12 cellular contexts compared by ENCODE assay signal in genomic region chr9:89523948-89524347, GRCh38. TPM values are rescaled to one million over a fixed set of nuclear protein-coding genes. Genes with fewer than 3 reads are reported as not detected.
A peak's percentile ranks its signal among the peaks of the same experiment; 100 is the strongest.
DNase-seq lines count a peak whose midpoint lies in the region; ATAC-seq and TF ChIP-seq lines count a peak whose summit lies in the region.
"Had no signal": no experiment of that assay in that cellular context is flagged by ENCODE, and none has a peak within 500 bp of the region (broad histone marks: within the 10 kb centered on the region; RNA-seq: fewer than 3 reads in every experiment).

No MANE protein-coding gene starts in this region.

- peaks cover 21% of the 10 kb centered on the region for H3F3A ChIP-seq in MM.1S (ENCODE audit: insufficient read depth, low read length)

- H3K4me3 ChIP-seq in MM.1S (ENCODE audit: low read length) (no peak overlapping the region), mucosa of rectum (ENCODE audit: low read length in 2 of 2) (no peak overlapping the region), esophagus squamous epithelium (no peak overlapping the region)

- no peaks in the 10 kb centered on the region for H3K9me3 Mint-ChIP-seq in CD4-positive, alpha-beta T cell
- no peaks in the 10 kb centered on the region for H3K9me3 Mint-ChIP-seq in activated T-cell treated with anti-CD3 and anti-CD28 coated beads, Interleukin-2, amount 50 U/mL, for 24 hours
- H3K9me3 Mint-ChIP-seq in type B pancreatic cell: peaks cover 11% of the 10 kb centered on the region

- peak in 9 of 10 experiments; percentile 37 to 75 (median 56) for DNase-seq in CD4-positive, alpha-beta T cell
- DNase-seq in MM.1S: peak; percentile 53
- DNase-seq in activated T-cell treated with anti-CD3 and anti-CD28 coated beads, Interleukin-2, amount 50 U/mL, for 24 hours: peak; percentile 61
- no peak for DNase-seq in esophagus squamous epithelium (lab: John Stamatoyannopoulos, UW)
- no peak for DNase-seq in type B pancreatic cell (ENCODE audit: extremely low spot score, unreplicated experiment)
- DNase-seq: amniotic stem cell, GOT3, kidney had no signal

- no peaks in the 10 kb centered on the region for H3K27me3 ChIP-seq in CD4-positive, alpha-beta T cell (ENCODE audit: control insufficient read depth, insufficient read depth, low read length)
- H3K27me3 ChIP-seq in MM.1S (replicated peaks; ENCODE audit: insufficient read depth, low read length): no peaks in the 10 kb centered on the region
- no peaks in the 10 kb centered on the region for H3K27me3 ChIP-seq in mucosa of rectum (ENCODE audit: control insufficient read depth in 2 of 2, insufficient read depth in 2 of 2, low read length in 2 of 2)
- H3K27me3 ChIP-seq in esophagus squamous epithelium: no peaks in the 10 kb centered on the region

- H3K9me2 ChIP-seq in MM.1S (replicated peaks; ENCODE audit: insufficient read depth, low read length): no peaks in the 10 kb centered on the region

- H3K4me2 ChIP-seq in MM.1S (ENCODE audit: low read depth, low read length): peak overlapping the region; percentile 72

- peak overlapping the region; percentile 94 for H3K27ac Mint-ChIP-seq in CD4-positive, alpha-beta T cell
- peak overlapping the region; percentile 97 for H3K27ac Mint-ChIP-seq in activated T-cell treated with anti-CD3 and anti-CD28 coated beads, Interleukin-2, amount 50 U/mL, for 24 hours
- H3K27ac Mint-ChIP-seq in type B pancreatic cell: no peak overlapping the region

- peak overlapping the region; percentile 16; the same call in 1 of the 2 replicates for H2AFZ ChIP-seq in MM.1S (ENCODE audit: low read length)

- no peaks in the 10 kb centered on the region for H3K9me3 ChIP-seq in CD4-positive, alpha-beta T cell (ENCODE audit: control insufficient read depth, low read length)
- no peaks in the 10 kb centered on the region for H3K9me3 ChIP-seq in MM.1S (replicated peaks; ENCODE audit: insufficient read depth, low read length)
- H3K9me3 ChIP-seq in mucosa of rectum (ENCODE audit: control insufficient read depth in 2 of 2, low read length in 2 of 2): no peaks in the 10 kb centered on the region
- H3K9me3 ChIP-seq in esophagus squamous epithelium: no peaks in the 10 kb centered on the region

- CTCF ChIA-PET in CD4-positive, alpha-beta T cell (lab: Charles Lee): interaction anchor here (1.3 to 3.1 kb wide), 4 partner anchors 13 to 95 kb away, joined by 3 to 15 read pairs (median 11); no protein-coding TSS in a partner anchor

- peak; percentile 54 for ATAC-seq in CD4-positive, alpha-beta T cell (ENCODE audit: poor library complexity)
- ATAC-seq in GM21381 (IDR thresholded peaks at IDR 0.05; ENCODE audit: unreplicated experiment): no peak
- ATAC-seq in GM18909 (IDR thresholded peaks at IDR 0.05; ENCODE audit: poor library complexity, unreplicated experiment): no peak
- ATAC-seq: SK-N-SH treated with all-trans-retinoic acid at 6 μM for 48 hours had no signal

- H3K9ac ChIP-seq in MM.1S (ENCODE audit: low read length): no peak overlapping the region
- peak overlapping the region in 1 of 2 donors; percentile 28 for H3K9ac ChIP-seq in mucosa of rectum (ENCODE audit: low read depth in 1 of 2, low read length in 2 of 2)

- no peaks in the 10 kb centered on the region for H3K27me3 Mint-ChIP-seq in CD4-positive, alpha-beta T cell
- H3K27me3 Mint-ChIP-seq in activated T-cell treated with anti-CD3 and anti-CD28 coated beads, Interleukin-2, amount 50 U/mL, for 24 hours: no peaks in the 10 kb centered on the region
- no peaks in the 10 kb centered on the region for H3K27me3 Mint-ChIP-seq in type B pancreatic cell

- H3K27ac ChIP-seq in CD4-positive, alpha-beta T cell (ENCODE audit: low read depth, low read length): peak overlapping the region; percentile 94
- H3K27ac ChIP-seq in MM.1S (ENCODE audit: low read length) (peak overlapping the region; percentile 94; the same call in 1 of the 2 replicates), mucosa of rectum (ENCODE audit: low read depth in 2 of 2, low read length in 2 of 2) (peak overlapping the region; percentile 17 to 82), esophagus squamous epithelium (peak overlapping the region in 2 of 4 donors; percentile 42 to 79)

- POLR2A ChIA-PET in CD4-positive, alpha-beta T cell (lab: Charles Lee): interaction anchor here (0.7 to 4.2 kb wide), 23 partner anchors 7 to 150 kb away, joined by 3 to 46 read pairs (median 7); no protein-coding TSS in a partner anchor

- H3K79me2 ChIP-seq in MM.1S (ENCODE audit: low read length): no peaks in the 10 kb centered on the region

- H4K20me1 ChIP-seq in MM.1S (ENCODE audit: insufficient read depth, low read length): no peaks in the 10 kb centered on the region

- no peak for TF ChIP-seq CTCF in CD4-positive, alpha-beta T cell (IDR thresholded peaks at IDR 0.05)
- TF ChIP-seq CTCF in MM.1S (IDR thresholded peaks at IDR 0.05; ENCODE audit: low read length) (no peak), esophagus squamous epithelium (IDR thresholded peaks at IDR 0.05) (no peak), type B pancreatic cell (conservative IDR thresholded peaks at IDR 0.05) (no peak)

- no peak for TF ChIP-seq POLR2A in esophagus squamous epithelium (IDR thresholded peaks at IDR 0.05)

- 61 to 75% methylated on average over 2 to 3 of the region's 3 CpGs for WGBS in esophagus squamous epithelium, 2 donors

- no peaks in the 10 kb centered on the region for H3K36me3 Mint-ChIP-seq in CD4-positive, alpha-beta T cell (ENCODE audit: low read depth)
- no peaks in the 10 kb centered on the region for H3K36me3 Mint-ChIP-seq in activated T-cell treated with anti-CD3 and anti-CD28 coated beads, Interleukin-2, amount 50 U/mL, for 24 hours (ENCODE audit: low read depth)
- no peaks in the 10 kb centered on the region for H3K36me3 Mint-ChIP-seq in type B pancreatic cell

- peak overlapping the region; percentile 66 for H3K4me3 Mint-ChIP-seq in CD4-positive, alpha-beta T cell
- no peak overlapping the region for H3K4me3 Mint-ChIP-seq in activated T-cell treated with anti-CD3 and anti-CD28 coated beads, Interleukin-2, amount 50 U/mL, for 24 hours
- no peak overlapping the region for H3K4me3 Mint-ChIP-seq in type B pancreatic cell

- intact Hi-C loops in CD4-positive, alpha-beta T cell (cut with DNase I, micrococcal nuclease): loop anchor here in 1 of 2 experiments (1.0 to 10.0 kb wide), 6 partner anchors 13 to 209 kb away; partner anchors contain the start of genes CKS2 and SECISBP2
- intact Hi-C loops in esophagus squamous epithelium (cut with DNase I): no loop called here

- H3K4me1 Mint-ChIP-seq in CD4-positive, alpha-beta T cell (ENCODE audit: low read depth): peaks cover 93% of the 10 kb centered on the region
- H3K4me1 Mint-ChIP-seq in activated T-cell treated with anti-CD3 and anti-CD28 coated beads, Interleukin-2, amount 50 U/mL, for 24 hours (ENCODE audit: low read depth): peaks cover 92% of the 10 kb centered on the region
- H3K4me1 Mint-ChIP-seq in type B pancreatic cell (ENCODE audit: unreplicated experiment): peaks cover 11% of the 10 kb centered on the region

- H3K36me3 ChIP-seq in MM.1S (replicated peaks; ENCODE audit: insufficient read depth, low read length) (no peaks in the 10 kb centered on the region), mucosa of rectum (ENCODE audit: control insufficient read depth in 2 of 2, insufficient read depth in 2 of 2, low read length in 2 of 2) (no peaks in the 10 kb centered on the region), esophagus squamous epithelium (no peaks in the 10 kb centered on the region)

- H3K4me1 ChIP-seq in MM.1S (ENCODE audit: low read length): peaks cover 43% of the 10 kb centered on the region
- peaks cover 5 to 8% of the 10 kb centered on the region in 2 donors for H3K4me1 ChIP-seq in mucosa of rectum (ENCODE audit: control insufficient read depth in 2 of 2, insufficient read depth in 2 of 2, low read length in 2 of 2)
- peaks cover 17 to 87% (median 23%) of the 10 kb centered on the region in 3 donors for H3K4me1 ChIP-seq in esophagus squamous epithelium

RNA-seq across cellular contexts. Expression of gene SEMA4D, which starts 26.0 kb away (rescaled TPM):
- 100 to 1,000 TPM; 399 to 430 TPM for total RNA-seq in CD4-positive, alpha-beta T cell
- total RNA-seq in esophagus squamous epithelium: 10 to 100 TPM; 12.8 to 52.0 (median 20.5) TPM
- 32.3 and 43.6 TPM in 2 replicates for total RNA-seq in type B pancreatic cell (ENCODE audit: low replicate concordance)

Comparison
In these comparisons a context has a peak if more than half of its experiments do, and no peak if none do; other contexts are left out.
1. DNase-seq: peak in CD4-positive, alpha-beta T cell (9 of 10), MM.1S (single experiment) and activated T-cell treated with anti-CD3 and anti-CD28 coated beads, Interleukin-2, amount 50 U/mL, for 24 hours (single experiment); none in esophagus squamous epithelium (single experiment) and type B pancreatic cell (single experiment).